In the genomic region with DNA sequence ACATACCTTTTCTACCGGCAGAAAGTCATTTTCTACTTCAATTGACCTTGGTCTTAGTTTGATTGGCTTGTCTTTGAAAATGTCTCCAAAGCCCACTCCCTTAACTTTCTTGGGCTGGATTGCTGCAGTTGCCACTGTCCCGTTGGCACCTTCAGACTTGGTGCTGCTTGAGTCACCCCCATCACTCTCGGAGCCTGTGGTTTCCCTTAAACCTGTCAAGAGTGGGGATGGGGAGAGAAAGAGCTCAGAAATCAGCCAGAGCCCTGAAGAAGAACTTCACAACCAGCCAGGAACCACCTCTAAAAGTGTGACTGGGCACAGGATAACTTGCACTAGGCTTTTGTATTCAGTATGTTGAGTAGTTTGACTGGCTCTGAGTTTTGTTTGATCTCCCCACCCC, we compare ENCODE assay signal across 2 cellular contexts.
TF ChIP-seq lines count a peak whose summit lies in the region.

No MANE protein-coding gene starts in this region.

TF ChIP-seq in SK-N-SH, 30 proteins besides CTCF, POLR2A, EP300 and RAD21 (continued from another document):
- TF ChIP-seq, protein P1, sequence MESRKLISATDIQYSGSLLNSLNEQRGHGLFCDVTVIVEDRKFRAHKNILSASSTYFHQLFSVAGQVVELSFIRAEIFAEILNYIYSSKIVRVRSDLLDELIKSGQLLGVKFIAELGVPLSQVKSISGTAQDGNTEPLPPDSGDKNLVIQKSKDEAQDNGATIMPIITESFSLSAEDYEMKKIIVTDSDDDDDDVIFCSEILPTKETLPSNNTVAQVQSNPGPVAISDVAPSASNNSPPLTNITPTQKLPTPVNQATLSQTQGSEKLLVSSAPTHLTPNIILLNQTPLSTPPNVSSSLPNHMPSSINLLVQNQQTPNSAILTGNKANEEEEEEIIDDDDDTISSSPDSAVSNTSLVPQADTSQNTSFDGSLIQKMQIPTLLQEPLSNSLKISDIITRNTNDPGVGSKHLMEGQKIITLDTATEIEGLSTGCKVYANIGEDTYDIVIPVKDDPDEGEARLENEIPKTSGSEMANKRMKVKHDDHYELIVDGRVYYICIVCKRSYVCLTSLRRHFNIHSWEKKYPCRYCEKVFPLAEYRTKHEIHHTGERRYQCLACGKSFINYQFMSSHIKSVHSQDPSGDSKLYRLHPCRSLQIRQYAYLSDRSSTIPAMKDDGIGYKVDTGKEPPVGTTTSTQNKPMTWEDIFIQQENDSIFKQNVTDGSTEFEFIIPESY (IDR thresholded peaks at IDR 0.05; ENCODE audit: borderline replicate concordance, low read depth), result no peak
- no peak for TF ChIP-seq SMC3 (IDR thresholded peaks at IDR 0.05; ENCODE audit: low read depth, low read length)
- TF ChIP-seq FOSL2 (IDR thresholded peaks at IDR 0.05; ENCODE audit: borderline replicate concordance, low read depth), result no peak
- no peak for TF ChIP-seq JUND (IDR thresholded peaks at IDR 0.05)
- TF ChIP-seq FOXJ3 (CRISPR knock-in tag; IDR thresholded peaks at IDR 0.05), result no peak
- TF ChIP-seq MEF2A (IDR thresholded peaks at IDR 0.05; ENCODE audit: borderline replicate concordance, low read depth), result no peak
- no peak for TF ChIP-seq SIN3A (IDR thresholded peaks at IDR 0.05; ENCODE audit: borderline replicate concordance, low read depth, low read length)
- TF ChIP-seq, protein P2, sequence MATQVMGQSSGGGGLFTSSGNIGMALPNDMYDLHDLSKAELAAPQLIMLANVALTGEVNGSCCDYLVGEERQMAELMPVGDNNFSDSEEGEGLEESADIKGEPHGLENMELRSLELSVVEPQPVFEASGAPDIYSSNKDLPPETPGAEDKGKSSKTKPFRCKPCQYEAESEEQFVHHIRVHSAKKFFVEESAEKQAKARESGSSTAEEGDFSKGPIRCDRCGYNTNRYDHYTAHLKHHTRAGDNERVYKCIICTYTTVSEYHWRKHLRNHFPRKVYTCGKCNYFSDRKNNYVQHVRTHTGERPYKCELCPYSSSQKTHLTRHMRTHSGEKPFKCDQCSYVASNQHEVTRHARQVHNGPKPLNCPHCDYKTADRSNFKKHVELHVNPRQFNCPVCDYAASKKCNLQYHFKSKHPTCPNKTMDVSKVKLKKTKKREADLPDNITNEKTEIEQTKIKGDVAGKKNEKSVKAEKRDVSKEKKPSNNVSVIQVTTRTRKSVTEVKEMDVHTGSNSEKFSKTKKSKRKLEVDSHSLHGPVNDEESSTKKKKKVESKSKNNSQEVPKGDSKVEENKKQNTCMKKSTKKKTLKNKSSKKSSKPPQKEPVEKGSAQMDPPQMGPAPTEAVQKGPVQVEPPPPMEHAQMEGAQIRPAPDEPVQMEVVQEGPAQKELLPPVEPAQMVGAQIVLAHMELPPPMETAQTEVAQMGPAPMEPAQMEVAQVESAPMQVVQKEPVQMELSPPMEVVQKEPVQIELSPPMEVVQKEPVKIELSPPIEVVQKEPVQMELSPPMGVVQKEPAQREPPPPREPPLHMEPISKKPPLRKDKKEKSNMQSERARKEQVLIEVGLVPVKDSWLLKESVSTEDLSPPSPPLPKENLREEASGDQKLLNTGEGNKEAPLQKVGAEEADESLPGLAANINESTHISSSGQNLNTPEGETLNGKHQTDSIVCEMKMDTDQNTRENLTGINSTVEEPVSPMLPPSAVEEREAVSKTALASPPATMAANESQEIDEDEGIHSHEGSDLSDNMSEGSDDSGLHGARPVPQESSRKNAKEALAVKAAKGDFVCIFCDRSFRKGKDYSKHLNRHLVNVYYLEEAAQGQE (IDR thresholded peaks at IDR 0.05; ENCODE audit: low read depth, low read length), result no peak
- TF ChIP-seq NFIC (IDR thresholded peaks at IDR 0.05; ENCODE audit: borderline replicate concordance), result no peak

TF ChIP-seq in SK-N-SH treated with all-trans-retinoic acid at 6 μM for 48 hours, 23 proteins besides CTCF, POLR2A, EP300 and RAD21 (continued from another document):
- TF ChIP-seq, protein P3, sequence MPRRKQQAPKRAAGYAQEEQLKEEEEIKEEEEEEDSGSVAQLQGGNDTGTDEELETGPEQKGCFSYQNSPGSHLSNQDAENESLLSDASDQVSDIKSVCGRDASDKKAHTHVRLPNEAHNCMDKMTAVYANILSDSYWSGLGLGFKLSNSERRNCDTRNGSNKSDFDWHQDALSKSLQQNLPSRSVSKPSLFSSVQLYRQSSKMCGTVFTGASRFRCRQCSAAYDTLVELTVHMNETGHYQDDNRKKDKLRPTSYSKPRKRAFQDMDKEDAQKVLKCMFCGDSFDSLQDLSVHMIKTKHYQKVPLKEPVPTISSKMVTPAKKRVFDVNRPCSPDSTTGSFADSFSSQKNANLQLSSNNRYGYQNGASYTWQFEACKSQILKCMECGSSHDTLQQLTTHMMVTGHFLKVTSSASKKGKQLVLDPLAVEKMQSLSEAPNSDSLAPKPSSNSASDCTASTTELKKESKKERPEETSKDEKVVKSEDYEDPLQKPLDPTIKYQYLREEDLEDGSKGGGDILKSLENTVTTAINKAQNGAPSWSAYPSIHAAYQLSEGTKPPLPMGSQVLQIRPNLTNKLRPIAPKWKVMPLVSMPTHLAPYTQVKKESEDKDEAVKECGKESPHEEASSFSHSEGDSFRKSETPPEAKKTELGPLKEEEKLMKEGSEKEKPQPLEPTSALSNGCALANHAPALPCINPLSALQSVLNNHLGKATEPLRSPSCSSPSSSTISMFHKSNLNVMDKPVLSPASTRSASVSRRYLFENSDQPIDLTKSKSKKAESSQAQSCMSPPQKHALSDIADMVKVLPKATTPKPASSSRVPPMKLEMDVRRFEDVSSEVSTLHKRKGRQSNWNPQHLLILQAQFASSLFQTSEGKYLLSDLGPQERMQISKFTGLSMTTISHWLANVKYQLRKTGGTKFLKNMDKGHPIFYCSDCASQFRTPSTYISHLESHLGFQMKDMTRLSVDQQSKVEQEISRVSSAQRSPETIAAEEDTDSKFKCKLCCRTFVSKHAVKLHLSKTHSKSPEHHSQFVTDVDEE (CRISPR knock-in tag; IDR thresholded peaks at IDR 0.05), result no peak
- TF ChIP-seq ARNTL (CRISPR knock-in tag; IDR thresholded peaks at IDR 0.05; ENCODE audit: borderline replicate concordance, low read depth), result no peak
- no peak for TF ChIP-seq ZNF565 (CRISPR knock-in tag; conservative IDR thresholded peaks at IDR 0.05; ENCODE audit: low read depth)
- no peak for TF ChIP-seq SNAI2 (CRISPR knock-in tag; IDR thresholded peaks at IDR 0.05)
- TF ChIP-seq ISL1 (CRISPR knock-in tag; IDR thresholded peaks at IDR 0.05), result no peak
- no peak for TF ChIP-seq GLIS3 (CRISPR knock-in tag; IDR thresholded peaks at IDR 0.05)
- no peak for TF ChIP-seq TOX (CRISPR knock-in tag; IDR thresholded peaks at IDR 0.05; ENCODE audit: borderline replicate concordance)
- no peak for TF ChIP-seq TCF4 (CRISPR knock-in tag; IDR thresholded peaks at IDR 0.05; ENCODE audit: borderline replicate concordance)
- TF ChIP-seq PPARA (CRISPR knock-in tag; IDR thresholded peaks at IDR 0.05; ENCODE audit: borderline replicate concordance), result no peak
- TF ChIP-seq ZC3H10 (CRISPR knock-in tag; IDR thresholded peaks at IDR 0.05), result no peak
- TF ChIP-seq RARB (CRISPR knock-in tag; IDR thresholded peaks at IDR 0.05), result no peak
- TF ChIP-seq, protein P4, sequence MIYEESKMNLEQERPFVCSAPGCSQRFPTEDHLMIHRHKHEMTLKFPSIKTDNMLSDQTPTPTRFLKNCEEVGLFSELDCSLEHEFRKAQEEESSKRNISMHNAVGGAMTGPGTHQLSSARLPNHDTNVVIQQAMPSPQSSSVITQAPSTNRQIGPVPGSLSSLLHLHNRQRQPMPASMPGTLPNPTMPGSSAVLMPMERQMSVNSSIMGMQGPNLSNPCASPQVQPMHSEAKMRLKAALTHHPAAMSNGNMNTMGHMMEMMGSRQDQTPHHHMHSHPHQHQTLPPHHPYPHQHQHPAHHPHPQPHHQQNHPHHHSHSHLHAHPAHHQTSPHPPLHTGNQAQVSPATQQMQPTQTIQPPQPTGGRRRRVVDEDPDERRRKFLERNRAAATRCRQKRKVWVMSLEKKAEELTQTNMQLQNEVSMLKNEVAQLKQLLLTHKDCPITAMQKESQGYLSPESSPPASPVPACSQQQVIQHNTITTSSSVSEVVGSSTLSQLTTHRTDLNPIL (CRISPR knock-in tag; IDR thresholded peaks at IDR 0.05; ENCODE audit: low read depth), result no peak
- no peak for TF ChIP-seq OSR1 (CRISPR knock-in tag; IDR thresholded peaks at IDR 0.05)
